ENCODE assay signal across 31 cellular contexts in genomic region chr16:3909791-3910583, GRCh38. TPM values are rescaled to one million over a fixed set of nuclear protein-coding genes. Genes with fewer than 3 reads are reported as not detected.
A peak's percentile ranks its signal among the peaks of the same experiment; 100 is the strongest.
DNase-seq lines count a peak whose midpoint lies in the region; ATAC-seq, FAIRE-seq and TF ChIP-seq lines count a peak whose summit lies in the region.
"Had no signal": no experiment of that assay in that cellular context is flagged by ENCODE, and none has a peak within 500 bp of the region (broad histone marks: within the 10 kb centered on the region; RNA-seq: fewer than 3 reads in every experiment).

No MANE protein-coding gene starts in this region.

- H3K9me3 ChIP-seq in H9 (ENCODE audit: control insufficient read depth, low read depth, low read length) (no peaks in the 10 kb centered on the region), K562 (replicated peaks; ENCODE audit: control insufficient read depth, insufficient read depth, low read depth, low read length) (no peaks in the 10 kb centered on the region)
- H3K9me3 ChIP-seq: breast epithelium, gastrocnemius medialis, thyroid gland had no signal

- no peaks in the 10 kb centered on the region for H3K36me3 Mint-ChIP-seq in H9 (ENCODE audit: insufficient read depth in 1 of 3, low read depth in 3 of 3)
- H3K36me3 Mint-ChIP-seq: activated naive CD4-positive, alpha-beta T cell treated with anti-CD3 and anti-CD28 coated beads, Interleukin-2, amount 50 U/mL, for 72 hours; CD4-positive, alpha-beta memory T cell; memory B cell had no signal

- H3K4me1 ChIP-seq in H9 (ENCODE audit: insufficient read depth, low read length) (no peaks in the 10 kb centered on the region), K562 (replicated peaks in 1 of 2; ENCODE audit: control insufficient read depth in 2 of 2, insufficient read depth in 2 of 2, low read length in 2 of 2) (no peaks in the 10 kb centered on the region; a peak in 1 of 5 replicates)
- H3K4me1 ChIP-seq: breast epithelium, gastrocnemius medialis, parathyroid adenoma, thyroid gland had no signal

- H3K27ac Mint-ChIP-seq in H9 = peak overlapping the region in 1 of 3 experiments; percentile 44; a peak in 1 of 7 replicates
- H3K27ac Mint-ChIP-seq: activated CD8-positive, alpha-beta T cell treated with anti-CD3 and anti-CD28 coated beads for 36 hours; activated T-helper 17 cell treated with anti-CD3 and anti-CD28 coated beads, Interleukin-2, amount 50 U/mL, for 72 hours; B cell; CD4-positive, alpha-beta memory T cell; memory B cell; T-helper 2 cell treated with Interferon-gamma antibody and Interleukin-4, amounts not matched to agents 5 μg/mL and 100 μg/mL, for 36 hours had no signal

- H4K5ac ChIP-seq in H9 (ENCODE audit: insufficient read length, low read depth, low read length) = no peak overlapping the region

- ATAC-seq in K562 = peak; percentile 25; the same call in 2 of the 3 replicates
- ATAC-seq in esophagus mucosa = no peak
- ATAC-seq in HG03139 (IDR thresholded peaks at IDR 0.05; ENCODE audit: unreplicated experiment) = no peak
- ATAC-seq: activated CD8-positive, alpha-beta T cell treated with anti-CD3 and anti-CD28 coated beads for 36 hours; activated naive CD4-positive, alpha-beta T cell treated with anti-CD3 and anti-CD28 coated beads, Interleukin-2, amount 50 U/mL, for 72 hours; activated T-helper 17 cell treated with anti-CD3 and anti-CD28 coated beads, Interleukin-2, amount 50 U/mL, for 72 hours; gastrocnemius medialis; left cardiac atrium had no signal

- TF ChIP-seq CTCF in H9 (conservative IDR thresholded peaks at IDR 0.05) = no peak
- TF ChIP-seq CTCF in K562 (IDR thresholded peaks at IDR 0.05 in 2 of 3, conservative IDR thresholded peaks at IDR 0.05 in 1 of 3; ENCODE audit: insufficient read depth in 2 of 3, low read depth in 1 of 3, low read length in 3 of 3) = no peak

- H2BK5ac ChIP-seq in H9 (ENCODE audit: insufficient read length, low read length) = no peak overlapping the region

- WGBS in H9 (ENCODE audit: extremely low coverage, insufficient read length, low lambda C conversion rate) = no CpG with 5 or more reads among the region's 18 CpGs
- WGBS in K562 (ENCODE audit: insufficient coverage, low coverage, missing lambda C conversion rate) = 13% methylated on average over 15 of the region's 18 CpGs

- no peak for TF ChIP-seq RAD21 in K562 (CRISPR knock-in tag; conservative IDR thresholded peaks at IDR 0.05 in 1 of 2, IDR thresholded peaks at IDR 0.05 in 1 of 2)

- CTCF ChIA-PET in K562 (lab: Yijun Ruan, JAX; ENCODE audit: low intra/inter-chr PET ratio) = no interaction called here

- no peak overlapping the region for H3K56ac ChIP-seq in H9 (ENCODE audit: insufficient read length, low read depth, low read length)

- intact Hi-C loops in K562 (cut with micrococcal nuclease) (no loop called here), posterior vena cava (cut with DNase I) (no loop called here)

- H3K23me2 ChIP-seq in H9 (ENCODE audit: insufficient read length, low read depth, low read length, poor library complexity, severe bottlenecking) = no peaks in the 10 kb centered on the region

- H3K14ac ChIP-seq in H9 (ENCODE audit: insufficient read depth, low read length) = no peak overlapping the region

- no peaks in the 10 kb centered on the region for H3K79me1 ChIP-seq in H9 (ENCODE audit: insufficient read depth, low read depth, low read length, poor library complexity, severe bottlenecking)

- no peak overlapping the region for H3K4me3 ChIP-seq in K562
- H3K4me3 ChIP-seq: breast epithelium, gastrocnemius medialis, PC-9, thyroid gland had no signal

- H3K36me3 ChIP-seq in K562 (ENCODE audit: control insufficient read depth, insufficient read depth, low read length) = no peaks in the 10 kb centered on the region
- H3K36me3 ChIP-seq: breast epithelium, gastrocnemius medialis, thyroid gland had no signal

- peak; percentile 38 for DNase-seq in H9
- peak; percentile 27 for DNase-seq in NCI-H69 (lab: John Stamatoyannopoulos, UW)
- DNase-seq in K562 (ENCODE audit: extremely low read depth in 1 of 4, low spot score in 3 of 4) = no peak
- DNase-seq in posterior vena cava (ENCODE audit: low spot score) = peak; percentile 51
- DNase-seq in DMS114 treated with DMSO at 0.1 percent for 48 hours (lab: John Stamatoyannopoulos, UW; ENCODE audit: unreplicated experiment) = no peak
- DNase-seq: ACHN; activated CD8-positive, alpha-beta T cell treated with anti-CD3 and anti-CD28 coated beads for 36 hours; anterior cingulate cortex; CD4-positive, alpha-beta memory T cell; gastrocnemius medialis; Kasumi-1; left cardiac atrium; NCI-H1436; NCI-H510A; PC-9; SHP77 treated with DMSO at 0.1 percent for 48 hours; thyroid gland had no signal

- H3K79me2 ChIP-seq in H9 (ENCODE audit: insufficient read depth, low read length) (no peaks in the 10 kb centered on the region), K562 (ENCODE audit: control insufficient read depth, insufficient read depth, low read length) (no peaks in the 10 kb centered on the region)
- H3K79me2 ChIP-seq: parathyroid adenoma had no signal

- no peak overlapping the region for H3K27ac ChIP-seq in H9 (ENCODE audit: insufficient read length, low read depth, low read length)
- no peak overlapping the region for H3K27ac ChIP-seq in K562 (ENCODE audit: extremely low read depth, low read depth, low read length)
- H3K27ac ChIP-seq: breast epithelium, gastrocnemius medialis, parathyroid adenoma, PC-9, thyroid gland had no signal

- no peak overlapping the region for H3K4ac ChIP-seq in H9 (ENCODE audit: low read depth, low read length)

- no peaks in the 10 kb centered on the region for H3K27me3 Mint-ChIP-seq in H9 (ENCODE audit: low read depth)
- H3K27me3 Mint-ChIP-seq: activated CD8-positive, alpha-beta T cell treated with anti-CD3 and anti-CD28 coated beads for 36 hours; activated T-helper 17 cell treated with anti-CD3 and anti-CD28 coated beads, Interleukin-2, amount 50 U/mL, for 72 hours; B cell; CD4-positive, alpha-beta memory T cell had no signal

- H2BK12ac ChIP-seq in H9 (ENCODE audit: insufficient read length, low read depth, low read length) = no peak overlapping the region

- H3K4me1 Mint-ChIP-seq in H9 = peaks cover 7 to 22% of the 10 kb centered on the region in 2 experiments
- H3K4me1 Mint-ChIP-seq: activated T-helper 17 cell treated with anti-CD3 and anti-CD28 coated beads, Interleukin-2, amount 50 U/mL, for 72 hours; B cell; memory B cell; neural crest cell had no signal

- no peak overlapping the region for H2BK120ac ChIP-seq in H9 (ENCODE audit: low read depth, low read length, poor library complexity, severe bottlenecking)

- H3T11ph ChIP-seq in H9 (ENCODE audit: low read length) = no peak overlapping the region

- no peak overlapping the region for H2AK5ac ChIP-seq in H9 (ENCODE audit: insufficient read length, low read length)

- no TSS peak for BruUV-seq in K562 (replicated peaks; lab: Mats Ljungman, UMichigan)

- H2AFZ ChIP-seq in H9 (ENCODE audit: low read length) (no peak overlapping the region), K562 (ENCODE audit: low read depth, low read length) (no peak overlapping the region)
- H2AFZ ChIP-seq: parathyroid adenoma, PC-9 had no signal

- no peak for TF ChIP-seq EP300 in K562 (IDR thresholded peaks at IDR 0.05; ENCODE audit: low read length)

- no peak overlapping the region for H4K91ac ChIP-seq in H9 (ENCODE audit: insufficient read length, low read depth, low read length)

- no peak overlapping the region for H3K9ac ChIP-seq in H9 (ENCODE audit: extremely low read depth, insufficient read length, low read length)
- no peak overlapping the region for H3K9ac ChIP-seq in K562 (ENCODE audit: insufficient read depth in 1 of 2, low read depth in 2 of 2, low read length in 2 of 2)
- H3K9ac ChIP-seq: parathyroid adenoma had no signal

- in situ Hi-C loops in K562 (cut with MboI) = no loop called here

- no peak overlapping the region; a peak in 1 of 5 replicates for H3K4me3 Mint-ChIP-seq in H9
- H3K4me3 Mint-ChIP-seq: activated CD8-positive, alpha-beta T cell treated with anti-CD3 and anti-CD28 coated beads for 36 hours; activated T-helper 17 cell treated with anti-CD3 and anti-CD28 coated beads, Interleukin-2, amount 50 U/mL, for 72 hours; B cell; CD4-positive, alpha-beta memory T cell; memory B cell; neural crest cell; T-helper 2 cell treated with Interferon-gamma antibody and Interleukin-4, amounts not matched to agents 5 μg/mL and 100 μg/mL, for 36 hours had no signal

- H3K4me2 ChIP-seq in H9 (ENCODE audit: insufficient read depth, insufficient read length, low read length) = no peak overlapping the region
- H3K4me2 ChIP-seq in K562 (ENCODE audit: insufficient read depth, low read length) = no peak overlapping the region
- H3K4me2 ChIP-seq: PC-9 had no signal

- H4K20me1 ChIP-seq in H9 (ENCODE audit: control insufficient read depth, insufficient read depth, insufficient read length) (no peaks in the 10 kb centered on the region), K562 (replicated peaks; ENCODE audit: control insufficient read depth, insufficient read depth, low read length) (no peaks in the 10 kb centered on the region)

- H2BK20ac ChIP-seq in H9 (ENCODE audit: low read depth, low read length, poor library complexity, severe bottlenecking) = no peak overlapping the region

- no peaks in the 10 kb centered on the region for H3K9me1 ChIP-seq in K562 (ENCODE audit: control insufficient read depth, insufficient read depth, low read length)

- FAIRE-seq in K562 (lab: Jason Lieb, UNC) = no peak
- FAIRE-seq: D721Med, endothelial cell of umbilical vein, GM18507, H54 had no signal

- H3K9me3 Mint-ChIP-seq in H9 = no peaks in the 10 kb centered on the region
- H3K9me3 Mint-ChIP-seq: activated CD8-positive, alpha-beta T cell treated with anti-CD3 and anti-CD28 coated beads for 36 hours; activated naive CD4-positive, alpha-beta T cell treated with anti-CD3 and anti-CD28 coated beads, Interleukin-2, amount 50 U/mL, for 72 hours; activated T-helper 17 cell treated with anti-CD3 and anti-CD28 coated beads, Interleukin-2, amount 50 U/mL, for 72 hours; memory B cell; neural crest cell; T-helper 2 cell treated with Interferon-gamma antibody and Interleukin-4, amounts not matched to agents 5 μg/mL and 100 μg/mL, for 36 hours had no signal

- H3K27me3 ChIP-seq in H9 (ENCODE audit: insufficient read depth, low read length) (no peaks in the 10 kb centered on the region), K562 (ENCODE audit: control insufficient read depth in 2 of 2, insufficient read depth in 2 of 2, low read length in 2 of 2) (peaks cover 8 to 51% of the 10 kb centered on the region in 2 experiments; a peak in 4 of 5 replicates)
- H3K27me3 ChIP-seq: breast epithelium, gastrocnemius medialis, thyroid gland had no signal

- no peak overlapping the region for H4K8ac ChIP-seq in H9 (replicated peaks; ENCODE audit: insufficient read length, low read depth, low read length)

- POLR2A ChIA-PET in K562 (lab: Yijun Ruan, JAX) = interaction anchor here (0.6 to 1.0 kb wide), 2 partner anchors 13 to 22 kb away, joined by 3 read pairs; no protein-coding TSS in a partner anchor

- H3K23ac ChIP-seq in H9 (ENCODE audit: insufficient read length, low read depth, low read length) = no peak overlapping the region

- H3K18ac ChIP-seq in H9 (ENCODE audit: insufficient read length, low read depth, low read length) = no peak overlapping the region

- no peak for TF ChIP-seq POLR2A in K562 (conservative IDR thresholded peaks at IDR 0.05)

- no peak overlapping the region for H2BK15ac ChIP-seq in H9 (ENCODE audit: low read depth, low read length)

RNA-seq across cellular contexts. Expression of gene CREBBP, which starts 29.5 kb away (rescaled TPM):
- total RNA-seq in H9 (2021) = 79.1 and 81.1 TPM in 2 replicates
- total RNA-seq in K562 (2011; cell fraction: chromatin; rRNA removed; ENCODE audit: low replicate concordance) = 118 and 129 TPM in 2 replicates
- total RNA-seq in K562 (2011; cell fraction: nucleolus; rRNA removed) = 52.7 and 61.3 TPM in 2 replicates
- 58.0 and 84.6 TPM in 2 replicates for total RNA-seq in K562 (2011; cell fraction: nucleoplasm; rRNA removed)
- total RNA-seq in K562 (2014; rRNA removed) = 9.4 and 9.7 TPM in 2 replicates
- total RNA-seq in K562 (2014; rRNA removed; fragmentation: Illumina TruSeq; extraction: Trizol) = 5.6 and 8.9 TPM in 2 replicates
- 5.4 and 6.3 TPM in 2 replicates for total RNA-seq in K562 (2015; rRNA removed; fragmentation: Illumina TruSeq; extraction: Trizol)
- total RNA-seq in K562 (2021) = 22.3 and 24.8 TPM in 2 replicates
- 2.6 and 4.1 TPM in 2 replicates for polyA plus RNA-seq in K562 (2011; rRNA removed)
- 2.6 and 2.8 TPM in 2 replicates for polyA plus RNA-seq in K562 (2011; cell fraction: cytosol; rRNA removed)
- polyA plus RNA-seq in K562 (2011; cell fraction: nucleus; rRNA removed) = 12.7 and 15.9 TPM in 2 replicates
- polyA plus RNA-seq in K562 (2012) = 8.9 and 10.8 TPM in 2 replicates
- 13.2 and 13.8 TPM in 2 replicates for polyA plus RNA-seq in K562 (2014; fragmentation: Illumina TruSeq; extraction: Trizol)
- polyA plus RNA-seq in K562 (2014; fragmentation: Nextera tagmentation; extraction: Ambion mirVana) = 1 to 10 TPM in 1 of 2 experiments, under 1 TPM in 1; 0.70 to 2.5 TPM
- polyA plus RNA-seq in K562 (2014; rRNA removed) = 6.8 and 7.4 TPM in 2 replicates
- polyA minus RNA-seq in K562 (2011; rRNA and poly(A)+ RNA removed) = 9.9 and 15.2 TPM in 2 replicates
- polyA minus RNA-seq in K562 (2011; cell fraction: cytosol; rRNA and poly(A)+ RNA removed) = 20.4 and 22.6 TPM in 2 replicates
- polyA minus RNA-seq in K562 (2011; cell fraction: nucleus; rRNA and poly(A)+ RNA removed) = 16.2 and 23.5 TPM in 2 replicates
- 10 to 100 TPM; 48.4 to 56.8 TPM for total RNA-seq in posterior vena cava
- total RNA-seq in esophagus mucosa = 28.1 TPM

Comparison
In these comparisons a context has a peak if more than half of its experiments do, and no peak if none do; other contexts are left out.
1. DNase-seq: peak in H9 (single experiment), NCI-H69 (single experiment) and posterior vena cava (single experiment); none in K562 (0 of 4) and DMS114 treated with DMSO at 0.1 percent for 48 hours (single experiment).